In genomic region chr18:30860741-30861140, GRCh38 we compare ENCODE assay signal across 6 cellular contexts.
"Had no signal": no experiment of that assay in that cellular context is flagged by ENCODE, and none has a peak within 500 bp of the region (broad histone marks: within the 10 kb centered on the region; RNA-seq: fewer than 3 reads in every experiment).

No MANE protein-coding gene starts in this region.

- DNase-seq: IMR-90, KBM-7, KG1 had no signal

- H3K27ac ChIP-seq: HL-60 had no signal

- FAIRE-seq: HepG2, HTR-8/SVneo had no signal

- ATAC-seq: HepG2 had no signal
